1 cellular context compared by ENCODE assay signal in the genomic region with DNA sequence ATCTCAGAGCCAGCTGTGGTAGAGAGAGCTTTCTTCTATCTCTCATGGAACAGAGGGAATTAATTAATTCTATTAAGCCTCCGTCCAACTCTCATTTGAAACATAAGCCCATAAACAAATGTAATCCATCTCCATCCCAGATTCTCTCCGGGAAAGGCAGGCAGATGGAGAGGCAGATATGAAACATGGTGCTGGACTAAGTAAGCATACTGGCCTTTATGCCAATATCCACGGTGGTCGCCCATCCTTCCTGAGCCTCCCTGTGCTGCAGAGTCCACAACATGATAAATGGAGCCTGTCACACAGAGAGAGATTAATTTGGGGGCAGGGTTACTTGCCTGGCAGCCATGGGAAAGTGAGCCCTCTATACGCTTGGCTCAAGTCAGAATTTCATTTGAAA.
TF ChIP-seq lines count a peak whose summit lies in the region.

No MANE protein-coding gene starts in this region.

TF ChIP-seq in SK-N-SH treated with all-trans-retinoic acid at 6 μM for 48 hours, 23 proteins besides CTCF, POLR2A, EP300 and RAD21 (continued from another document):
- TF ChIP-seq, protein P1, sequence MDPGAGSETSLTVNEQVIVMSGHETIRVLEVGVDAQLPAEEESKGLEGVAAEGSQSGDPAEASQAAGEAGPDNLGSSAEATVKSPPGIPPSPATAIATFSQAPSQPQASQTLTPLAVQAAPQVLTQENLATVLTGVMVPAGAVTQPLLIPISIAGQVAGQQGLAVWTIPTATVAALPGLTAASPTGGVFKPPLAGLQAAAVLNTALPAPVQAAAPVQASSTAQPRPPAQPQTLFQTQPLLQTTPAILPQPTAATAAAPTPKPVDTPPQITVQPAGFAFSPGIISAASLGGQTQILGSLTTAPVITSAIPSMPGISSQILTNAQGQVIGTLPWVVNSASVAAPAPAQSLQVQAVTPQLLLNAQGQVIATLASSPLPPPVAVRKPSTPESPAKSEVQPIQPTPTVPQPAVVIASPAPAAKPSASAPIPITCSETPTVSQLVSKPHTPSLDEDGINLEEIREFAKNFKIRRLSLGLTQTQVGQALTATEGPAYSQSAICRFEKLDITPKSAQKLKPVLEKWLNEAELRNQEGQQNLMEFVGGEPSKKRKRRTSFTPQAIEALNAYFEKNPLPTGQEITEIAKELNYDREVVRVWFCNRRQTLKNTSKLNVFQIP (CRISPR knock-in tag; IDR thresholded peaks at IDR 0.05; ENCODE audit: borderline replicate concordance, low read depth) = no peak
- TF ChIP-seq ZFP30 (CRISPR knock-in tag; IDR thresholded peaks at IDR 0.05) (no peak), BACH2 (CRISPR knock-in tag; IDR thresholded peaks at IDR 0.05; ENCODE audit: borderline replicate concordance) (no peak), ESRRG (CRISPR knock-in tag; IDR thresholded peaks at IDR 0.05) (no peak), TCF4 (CRISPR knock-in tag; IDR thresholded peaks at IDR 0.05; ENCODE audit: borderline replicate concordance) (peak; percentile 84), ZC3H10 (CRISPR knock-in tag; IDR thresholded peaks at IDR 0.05) (no peak), ARNTL (CRISPR knock-in tag; IDR thresholded peaks at IDR 0.05; ENCODE audit: borderline replicate concordance, low read depth) (no peak), ISL1 (CRISPR knock-in tag; IDR thresholded peaks at IDR 0.05) (peak; percentile 35; the same call in 1 of the 2 replicates), ZNF70 (CRISPR knock-in tag; IDR thresholded peaks at IDR 0.05) (0 out of 2 replicates have a peak, but pooled peaks have one; percentile 30), ZFP3 (CRISPR knock-in tag; IDR thresholded peaks at IDR 0.05) (no peak)
- TF ChIP-seq, protein P2, sequence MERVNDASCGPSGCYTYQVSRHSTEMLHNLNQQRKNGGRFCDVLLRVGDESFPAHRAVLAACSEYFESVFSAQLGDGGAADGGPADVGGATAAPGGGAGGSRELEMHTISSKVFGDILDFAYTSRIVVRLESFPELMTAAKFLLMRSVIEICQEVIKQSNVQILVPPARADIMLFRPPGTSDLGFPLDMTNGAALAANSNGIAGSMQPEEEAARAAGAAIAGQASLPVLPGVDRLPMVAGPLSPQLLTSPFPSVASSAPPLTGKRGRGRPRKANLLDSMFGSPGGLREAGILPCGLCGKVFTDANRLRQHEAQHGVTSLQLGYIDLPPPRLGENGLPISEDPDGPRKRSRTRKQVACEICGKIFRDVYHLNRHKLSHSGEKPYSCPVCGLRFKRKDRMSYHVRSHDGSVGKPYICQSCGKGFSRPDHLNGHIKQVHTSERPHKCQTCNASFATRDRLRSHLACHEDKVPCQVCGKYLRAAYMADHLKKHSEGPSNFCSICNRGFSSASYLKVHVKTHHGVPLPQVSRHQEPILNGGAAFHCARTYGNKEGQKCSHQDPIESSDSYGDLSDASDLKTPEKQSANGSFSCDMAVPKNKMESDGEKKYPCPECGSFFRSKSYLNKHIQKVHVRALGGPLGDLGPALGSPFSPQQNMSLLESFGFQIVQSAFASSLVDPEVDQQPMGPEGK (CRISPR knock-in tag; IDR thresholded peaks at IDR 0.05; ENCODE audit: borderline replicate concordance) = no peak
- TF ChIP-seq, protein P3, sequence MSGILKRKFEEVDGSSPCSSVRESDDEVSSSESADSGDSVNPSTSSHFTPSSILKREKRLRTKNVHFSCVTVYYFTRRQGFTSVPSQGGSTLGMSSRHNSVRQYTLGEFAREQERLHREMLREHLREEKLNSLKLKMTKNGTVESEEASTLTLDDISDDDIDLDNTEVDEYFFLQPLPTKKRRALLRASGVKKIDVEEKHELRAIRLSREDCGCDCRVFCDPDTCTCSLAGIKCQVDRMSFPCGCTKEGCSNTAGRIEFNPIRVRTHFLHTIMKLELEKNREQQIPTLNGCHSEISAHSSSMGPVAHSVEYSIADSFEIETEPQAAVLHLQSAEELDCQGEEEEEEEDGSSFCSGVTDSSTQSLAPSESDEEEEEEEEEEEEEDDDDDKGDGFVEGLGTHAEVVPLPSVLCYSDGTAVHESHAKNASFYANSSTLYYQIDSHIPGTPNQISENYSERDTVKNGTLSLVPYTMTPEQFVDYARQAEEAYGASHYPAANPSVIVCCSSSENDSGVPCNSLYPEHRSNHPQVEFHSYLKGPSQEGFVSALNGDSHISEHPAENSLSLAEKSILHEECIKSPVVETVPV (CRISPR knock-in tag; IDR thresholded peaks at IDR 0.05) = no peak
